Comparison of ENCODE assay signal across 13 cellular contexts in the genomic region with DNA sequence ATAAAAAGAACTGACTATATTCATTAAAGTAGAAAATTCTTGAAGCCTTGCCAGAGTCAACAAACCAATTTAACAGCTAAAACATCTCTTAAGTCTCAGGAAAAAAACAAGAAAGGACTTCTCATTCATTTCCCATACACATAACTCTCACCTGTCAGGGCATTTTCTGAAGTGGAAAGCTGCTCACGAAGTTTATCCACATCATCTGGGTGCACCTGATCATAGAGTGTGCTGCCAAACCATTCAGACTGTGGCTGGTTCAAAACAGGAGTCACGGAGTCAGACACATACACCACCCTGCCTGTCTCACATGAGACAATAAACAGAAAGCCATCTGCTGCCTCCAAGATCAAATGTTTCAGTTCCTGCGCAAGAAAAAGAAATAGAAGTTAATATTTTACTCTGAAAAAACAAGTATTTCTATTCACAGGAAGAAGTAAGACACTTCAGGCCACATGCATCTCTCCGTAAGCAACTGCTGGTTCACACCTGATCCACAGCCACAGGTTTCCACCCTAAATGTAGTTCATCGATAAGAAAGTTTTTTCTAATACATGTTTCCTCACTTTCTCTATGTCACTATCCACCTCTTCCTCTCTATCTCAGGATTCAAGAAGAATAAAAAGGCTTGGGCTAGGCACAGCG. TPM values are rescaled to one million over a fixed set of nuclear protein-coding genes. Genes with fewer than 3 reads are reported as not detected.
DNase-seq lines count a peak whose midpoint lies in the region; ATAC-seq and FAIRE-seq lines count a peak whose summit lies in the region.
"Had no signal": no experiment of that assay in that cellular context is flagged by ENCODE, and none has a peak within 500 bp of the region (broad histone marks: within the 10 kb centered on the region; RNA-seq: fewer than 3 reads in every experiment).

No MANE protein-coding gene starts in this region.

- peak; percentile 67 for ATAC-seq in GM19452 (IDR thresholded peaks at IDR 0.05; ENCODE audit: unreplicated experiment)

- FAIRE-seq in urothelium cell line (lab: Jason Lieb, UNC): no peak

- DNase-seq in COLO668 (lab: John Stamatoyannopoulos, UW; ENCODE audit: unreplicated experiment): peak; percentile 29
- DNase-seq in NCI-H2107 (lab: John Stamatoyannopoulos, UW): peak; percentile 5
- peak; percentile 25 for DNase-seq in kidney tubule cell (ENCODE audit: low spot score)
- DNase-seq in urothelium cell line (ENCODE audit: low spot score): no peak
- no peak for DNase-seq in dedifferentiated amniotic fluid mesenchymal stem cell (ENCODE audit: extremely low spot score)
- no peak for DNase-seq in AML-193 (lab: John Stamatoyannopoulos, UW)
- no peak for DNase-seq in cardiac septum (ENCODE audit: low spot score)
- DNase-seq: activated CD4-positive, alpha-beta memory T cell treated with anti-CD3 and anti-CD28 coated beads, Interleukin-2, amount 10 ng/mL, durations not matched to agents 7 days and 5 days; SHP77 treated with DMSO at 0.1 percent for 48 hours had no signal

- intact Hi-C loops in cardiac septum (cut with DNase I): no loop called here

RNA-seq across cellular contexts. Expression of gene CTSK, which starts 28.2 kb away (rescaled TPM):
- 10.8 TPM for total RNA-seq in cardiac septum

RNA-seq across cellular contexts. Expression of gene ARNT, which starts 40.1 kb away (rescaled TPM):
- total RNA-seq in cardiac septum: 32.0 TPM

RNA-seq across cellular contexts. Expression of gene CTXND2, which starts 50.7 kb away (rescaled TPM):
- not detected for total RNA-seq in cardiac septum
- total RNA-seq: activated CD4-positive, alpha-beta memory T cell treated with anti-CD3 and anti-CD28 coated beads, Interleukin-2, amount 10 ng/mL, durations not matched to agents 7 days and 5 days; epithelial cell of proximal tubule; H4; osteoblast had no signal

Comparison
In these comparisons a context has a peak if more than half of its experiments do, and no peak if none do; other contexts are left out.
1. DNase-seq: peak in COLO668 (single experiment), NCI-H2107 (single experiment) and kidney tubule cell (single experiment); none in urothelium cell line (single experiment), dedifferentiated amniotic fluid mesenchymal stem cell (single experiment), AML-193 (0 of 2) and cardiac septum (single experiment).